13 cellular contexts compared by ENCODE assay signal in the genomic region with DNA sequence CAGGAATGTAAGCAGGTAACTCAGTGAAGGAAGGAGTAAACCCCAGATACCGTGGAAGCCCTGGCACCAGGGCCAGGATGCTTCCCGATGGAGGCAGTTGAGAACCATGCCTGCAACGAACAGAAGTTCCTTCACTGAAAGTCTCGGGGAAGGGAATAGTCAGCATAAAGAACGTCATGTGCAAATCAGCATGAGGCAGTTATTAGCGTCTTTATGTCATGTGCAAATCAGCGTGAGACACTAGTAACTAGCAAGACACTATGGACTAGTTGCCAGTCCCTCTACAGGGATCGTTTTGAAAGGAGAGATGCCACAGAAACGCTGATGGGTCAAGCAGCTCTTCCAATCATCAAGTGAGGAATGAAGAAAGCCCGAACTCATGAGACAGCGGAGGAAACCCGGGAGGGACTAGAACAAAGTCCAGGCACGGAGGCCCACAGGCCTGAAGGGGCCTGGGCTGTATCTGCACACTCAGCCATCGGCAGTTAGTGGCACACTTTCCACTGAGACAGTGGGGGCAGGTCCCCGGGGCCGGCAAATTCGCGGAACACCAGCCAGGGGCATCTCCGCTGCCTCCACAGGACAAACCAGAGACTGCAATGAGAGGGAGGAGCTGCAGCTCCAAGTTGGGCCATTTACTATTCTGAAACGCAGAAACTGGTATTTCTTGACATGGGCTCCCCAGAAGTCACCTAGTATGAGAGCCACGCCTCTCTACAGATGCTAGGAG.
DNase-seq lines count a peak whose midpoint lies in the region; ATAC-seq and TF ChIP-seq lines count a peak whose summit lies in the region.
"Had no signal": no experiment of that assay in that cellular context is flagged by ENCODE, and none has a peak within 500 bp of the region (broad histone marks: within the 10 kb centered on the region; RNA-seq: fewer than 3 reads in every experiment).

No MANE protein-coding gene starts in this region.

- peaks cover 40% of the 10 kb centered on the region for H3K36me3 ChIP-seq in DND-41 (ENCODE audit: insufficient read depth, low read length)
- H3K36me3 ChIP-seq: MG63, SJCRH30 had no signal

- TF ChIP-seq CTCF in DND-41 (IDR thresholded peaks at IDR 0.05; ENCODE audit: borderline replicate concordance, extremely low read depth, low read length, poor library complexity, severe bottlenecking) (peak; percentile 19), nephron (IDR thresholded peaks at IDR 0.05; ENCODE audit: unreplicated experiment in 3 of 3) (peak; percentile 27 to 45 (median 37))

- H3K9ac ChIP-seq in DND-41 (ENCODE audit: low read depth, low read length), result no peak overlapping the region

- ATAC-seq in DND-41 (ENCODE audit: insufficient read depth, low read depth) (no peak), GM18907 (IDR thresholded peaks at IDR 0.05; ENCODE audit: unreplicated experiment) (no peak), GM19035 (IDR thresholded peaks at IDR 0.05; ENCODE audit: unreplicated experiment) (no peak)

- no peak overlapping the region for H3K27ac ChIP-seq in DND-41 (ENCODE audit: low read length)
- H3K27ac ChIP-seq: SJCRH30 had no signal

- no peak overlapping the region for H3K4me2 ChIP-seq in DND-41 (ENCODE audit: insufficient read depth, low read length)

- no peaks in the 10 kb centered on the region for H3K36me3 Mint-ChIP-seq in nephron (ENCODE audit: low read depth)

- peaks cover 58% of the 10 kb centered on the region for H3K4me1 Mint-ChIP-seq in nephron

- peaks cover 100% of the 10 kb centered on the region for H3K79me2 ChIP-seq in DND-41 (ENCODE audit: insufficient read depth, low read length)

- H3K27ac Mint-ChIP-seq in nephron, result peak overlapping the region; percentile 77 to 85 (median 83)
- H3K27ac Mint-ChIP-seq: dendritic cell treated with granulocyte-macrophage colony-stimulating factor and Interleukin-4, amounts not matched to agents 40 ng/mL and 50 ng/mL, for 4 days had no signal

- peaks cover 2% of the 10 kb centered on the region for H3K9me3 Mint-ChIP-seq in nephron
- H3K9me3 Mint-ChIP-seq: activated naive CD4-positive, alpha-beta T cell treated with anti-CD3 and anti-CD28 coated beads, Interleukin-2, amount 50 U/mL, for 24 hours; dendritic cell treated with granulocyte-macrophage colony-stimulating factor and Interleukin-4, amounts not matched to agents 40 ng/mL and 50 ng/mL, for 4 days had no signal

- peaks cover 3% of the 10 kb centered on the region for H3K27me3 Mint-ChIP-seq in nephron (ENCODE audit: low read depth)
- H3K27me3 Mint-ChIP-seq: activated CD4-positive, alpha-beta T cell treated with anti-CD3 and anti-CD28 coated beads, Interleukin-2, amount 10 ng/mL, durations not matched to agents 24 days and 14 days; activated naive CD4-positive, alpha-beta T cell treated with anti-CD3 and anti-CD28 coated beads, Interleukin-2, amount 50 U/mL, for 24 hours; dendritic cell treated with granulocyte-macrophage colony-stimulating factor and Interleukin-4, amounts not matched to agents 40 ng/mL and 50 ng/mL, for 4 days had no signal

- peak overlapping the region; percentile 4 to 16 (median 11) for H3K4me3 Mint-ChIP-seq in nephron
- H3K4me3 Mint-ChIP-seq: activated CD4-positive, alpha-beta T cell treated with anti-CD3 and anti-CD28 coated beads, Interleukin-2, amount 10 ng/mL, durations not matched to agents 24 days and 14 days; activated naive CD4-positive, alpha-beta T cell treated with anti-CD3 and anti-CD28 coated beads, Interleukin-2, amount 50 U/mL, for 24 hours; dendritic cell treated with granulocyte-macrophage colony-stimulating factor and Interleukin-4, amounts not matched to agents 40 ng/mL and 50 ng/mL, for 4 days had no signal

- peaks cover 81% of the 10 kb centered on the region for H4K20me1 ChIP-seq in DND-41 (ENCODE audit: insufficient read depth, low read length)

- no peaks in the 10 kb centered on the region for H3K9me3 ChIP-seq in DND-41 (ENCODE audit: insufficient read depth, low read length, severe bottlenecking)
- H3K9me3 ChIP-seq: MG63, SJCRH30 had no signal

- H2AFZ ChIP-seq in DND-41 (ENCODE audit: low read depth, low read length), result no peak overlapping the region

- DNase-seq in DND-41, result no peak
- peak; percentile 34 for DNase-seq in NCI-H460 (ENCODE audit: extremely low read depth, low read depth)
- peak; percentile 74 for DNase-seq in foreskin melanocyte
- DNase-seq in cerebellum (ENCODE audit: low spot score), result no peak
- no peak for DNase-seq in T-helper 1 cell
- DNase-seq: activated CD4-positive, alpha-beta T cell treated with anti-CD3 and anti-CD28 coated beads, Interleukin-2, amount 10 ng/mL, durations not matched to agents 24 days and 14 days had no signal

- no peaks in the 10 kb centered on the region for H3K4me1 ChIP-seq in DND-41 (ENCODE audit: insufficient read depth, low read length)

- no peak overlapping the region for H3K4me3 ChIP-seq in DND-41 (ENCODE audit: low read depth in 1 of 2, low read length in 2 of 2)
- H3K4me3 ChIP-seq: MG63, SJCRH30 had no signal

- no peaks in the 10 kb centered on the region for H3K27me3 ChIP-seq in DND-41 (ENCODE audit: insufficient read depth, low read length, poor library complexity)
- H3K27me3 ChIP-seq: MG63, SJCRH30 had no signal

Comparison
In these comparisons a context has a peak if more than half of its experiments do, and no peak if none do; other contexts are left out.
1. DNase-seq: peak in NCI-H460 (single experiment) and foreskin melanocyte (single experiment); none in DND-41 (single experiment), cerebellum (single experiment) and T-helper 1 cell (0 of 5).